ENCODE assay signal across 20 cellular contexts in the genomic region with DNA sequence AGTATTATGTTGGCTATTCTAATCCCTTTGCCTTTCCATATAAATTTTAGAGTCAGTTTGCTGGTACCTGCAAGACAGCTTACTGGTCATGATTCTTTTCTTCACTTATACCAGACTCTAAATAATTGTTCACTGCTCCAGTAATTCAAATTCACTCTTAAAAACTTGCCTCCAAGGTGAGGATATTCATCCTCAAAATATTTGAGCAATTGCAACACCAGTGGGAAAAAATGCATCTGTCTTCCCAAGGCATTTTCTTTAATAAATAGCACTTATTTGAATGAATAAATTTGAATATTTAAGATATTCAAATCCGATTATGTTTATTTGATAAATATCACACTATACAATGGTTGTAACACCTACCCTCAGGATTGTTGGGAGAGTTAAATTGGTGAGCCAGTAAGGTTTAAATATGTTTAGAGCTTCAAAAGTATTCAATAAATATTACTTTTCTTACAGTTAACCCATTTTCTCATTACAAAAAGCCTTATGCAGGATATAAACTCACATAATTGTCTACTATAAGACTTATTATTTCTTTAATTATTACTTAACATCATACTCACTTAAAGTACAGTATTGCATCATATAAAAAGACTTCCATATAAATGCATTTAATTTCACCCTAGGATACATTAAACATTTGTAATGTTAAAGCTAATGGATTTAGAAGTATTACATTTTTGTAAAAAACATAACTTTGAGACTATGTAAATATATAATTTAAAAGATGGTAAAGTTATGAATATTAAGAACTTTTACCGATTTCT.
"Had no signal": no experiment of that assay in that cellular context is flagged by ENCODE, and none has a peak within 500 bp of the region (broad histone marks: within the 10 kb centered on the region; RNA-seq: fewer than 3 reads in every experiment).

No MANE protein-coding gene starts in this region.

- H3K4me1 ChIP-seq: gastrocnemius medialis, left lung, parathyroid adenoma, stomach, thyroid gland had no signal

- DNase-seq: cortex of kidney; dorsolateral prefrontal cortex; effector CD4-positive, alpha-beta T cell; gastrocnemius medialis; head of caudate nucleus; left cardiac atrium; left lung; mesenchymal stem cell; mucosa of descending colon; naive B cell; stimulated activated CD4-positive, alpha-beta T cell treated with anti-CD3 and anti-CD28 coated beads, Interleukin-2, amount 100 ng/mL, for 24 hours; stimulated activated CD4-positive, alpha-beta T cell treated with anti-CD3 and anti-CD28 coated beads, Interleukin-4, amount 100 ng/mL, for 24 hours; stimulated activated naive CD4-positive, alpha-beta T cell treated with Interleukin-2 at 50 U/mL for 16 hours; stomach; thyroid gland had no signal

- H2AFZ ChIP-seq: parathyroid adenoma had no signal

- H3K36me3 ChIP-seq: gastrocnemius medialis, left lung, neutrophil, stomach, thyroid gland had no signal

- H3K9me3 ChIP-seq: gastrocnemius medialis, mucosa of descending colon, neutrophil, thyroid gland had no signal

- ATAC-seq: gastrocnemius medialis; left cardiac atrium; left lung; mucosa of descending colon; natural killer cell treated with Interleukin-12 subunit alpha and Interleukin-12 subunit beta and Interleukin-15 and Interleukin-18, amount 100 ng/mL, for 72 hours; sciatic nerve; stimulated activated effector memory CD8-positive, alpha-beta T cell treated with anti-CD3 and anti-CD28 coated beads, Interleukin-12 subunit alpha, Interleukin-12 subunit beta, amount 100 ng/mL, for 72 hours had no signal

- H3K9ac ChIP-seq: parathyroid adenoma had no signal

- H3K79me2 ChIP-seq: parathyroid adenoma had no signal

- H3K4me3 ChIP-seq: dorsolateral prefrontal cortex, gastrocnemius medialis, left lung, mucosa of descending colon, stomach, thyroid gland had no signal

- H3K27me3 ChIP-seq: dorsolateral prefrontal cortex, gastrocnemius medialis, left lung, neutrophil, stomach, thyroid gland had no signal

- H3K27ac ChIP-seq: dorsolateral prefrontal cortex, gastrocnemius medialis, left lung, neutrophil, parathyroid adenoma, stomach, thyroid gland had no signal
